In genomic region chr19:13727798-13728197, GRCh38 we compare ENCODE assay signal across 1 cellular context.
TF ChIP-seq lines count a peak whose summit lies in the region.

No MANE protein-coding gene starts in this region.

TF ChIP-seq in HEK293, 187 proteins besides CTCF, POLR2A, EP300 and RAD21 (continued from another document):
- TF ChIP-seq ZNF692 (tag by site-specific recombination; IDR thresholded peaks at IDR 0.05) (peak; percentile 99), ZNF510 (tag by site-specific recombination; IDR thresholded peaks at IDR 0.05; ENCODE audit: insufficient replicate concordance) (no peak), ZNF548 (tag by site-specific recombination; IDR thresholded peaks at IDR 0.05) (no peak), ZNF146 (tag by site-specific recombination; IDR thresholded peaks at IDR 0.05) (no peak), ZNF366 (tag by site-specific recombination; conservative IDR thresholded peaks at IDR 0.05) (no peak; the same call in 1 of the 2 replicates), ZNF362 (tag by site-specific recombination; IDR thresholded peaks at IDR 0.05) (peak; percentile 27; the same call in 1 of the 2 replicates), AEBP2 (tag by site-specific recombination; IDR thresholded peaks at IDR 0.05; ENCODE audit: borderline replicate concordance) (no peak), ZNF76 (tag by site-specific recombination; IDR thresholded peaks at IDR 0.05; ENCODE audit: borderline replicate concordance, low read depth) (no peak), ZBTB21 (tag by site-specific recombination; IDR thresholded peaks at IDR 0.05) (peak; percentile 58; the same call in 1 of the 2 replicates), ZNF514 (tag by site-specific recombination; IDR thresholded peaks at IDR 0.05) (no peak), ZNF23 (tag by site-specific recombination; IDR thresholded peaks at IDR 0.05; ENCODE audit: borderline replicate concordance) (no peak), ZSCAN23 (tag by site-specific recombination; IDR thresholded peaks at IDR 0.05) (0 out of 2 replicates have a peak, but pooled peaks have one; percentile 34)
- TF ChIP-seq, protein P1, sequence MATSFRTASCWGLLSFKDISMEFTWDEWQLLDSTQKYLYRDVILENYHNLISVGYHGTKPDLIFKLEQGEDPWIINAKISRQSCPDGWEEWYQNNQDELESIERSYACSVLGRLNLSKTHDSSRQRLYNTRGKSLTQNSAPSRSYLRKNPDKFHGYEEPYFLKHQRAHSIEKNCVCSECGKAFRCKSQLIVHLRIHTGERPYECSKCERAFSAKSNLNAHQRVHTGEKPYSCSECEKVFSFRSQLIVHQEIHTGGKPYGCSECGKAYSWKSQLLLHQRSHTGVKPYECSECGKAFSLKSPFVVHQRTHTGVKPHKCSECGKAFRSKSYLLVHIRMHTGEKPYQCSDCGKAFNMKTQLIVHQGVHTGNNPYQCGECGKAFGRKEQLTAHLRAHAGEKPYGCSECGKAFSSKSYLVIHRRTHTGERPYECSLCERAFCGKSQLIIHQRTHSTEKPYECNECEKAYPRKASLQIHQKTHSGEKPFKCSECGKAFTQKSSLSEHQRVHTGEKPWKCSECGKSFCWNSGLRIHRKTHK (tag by site-specific recombination; IDR thresholded peaks at IDR 0.05): no peak
- TF ChIP-seq, protein P2, sequence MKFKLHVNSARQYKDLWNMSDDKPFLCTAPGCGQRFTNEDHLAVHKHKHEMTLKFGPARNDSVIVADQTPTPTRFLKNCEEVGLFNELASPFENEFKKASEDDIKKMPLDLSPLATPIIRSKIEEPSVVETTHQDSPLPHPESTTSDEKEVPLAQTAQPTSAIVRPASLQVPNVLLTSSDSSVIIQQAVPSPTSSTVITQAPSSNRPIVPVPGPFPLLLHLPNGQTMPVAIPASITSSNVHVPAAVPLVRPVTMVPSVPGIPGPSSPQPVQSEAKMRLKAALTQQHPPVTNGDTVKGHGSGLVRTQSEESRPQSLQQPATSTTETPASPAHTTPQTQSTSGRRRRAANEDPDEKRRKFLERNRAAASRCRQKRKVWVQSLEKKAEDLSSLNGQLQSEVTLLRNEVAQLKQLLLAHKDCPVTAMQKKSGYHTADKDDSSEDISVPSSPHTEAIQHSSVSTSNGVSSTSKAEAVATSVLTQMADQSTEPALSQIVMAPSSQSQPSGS (tag by site-specific recombination; IDR thresholded peaks at IDR 0.05; ENCODE audit: low read depth): peak; percentile 90
TF ChIP-seq in HEK293: peak in this region for 14.
